In genomic region chr22:22210375-22210774, GRCh38 we compare ENCODE assay signal across 8 cellular contexts. TPM values are rescaled to one million over a fixed set of nuclear protein-coding genes. Genes with fewer than 3 reads are reported as not detected.
A peak's percentile ranks its signal among the peaks of the same experiment; 100 is the strongest.
DNase-seq lines count a peak whose midpoint lies in the region; TF ChIP-seq lines count a peak whose summit lies in the region.

No MANE protein-coding gene starts in this region.

- DNase-seq in GM10248 (ENCODE audit: extremely low spot score): peak; percentile 70
- peak; percentile 71 for DNase-seq in RPMI7951 (ENCODE audit: low read depth)
- DNase-seq in adipocyte (ENCODE audit: low read depth): peak; percentile 16
- DNase-seq in stimulated activated CD4-positive, alpha-beta T cell treated with anti-CD3 and anti-CD28 coated beads, Interleukin-1b, Interleukin-23, amount 100 ng/mL, for 48 hours: peak; percentile 81
- DNase-seq in GOT3 (lab: John Stamatoyannopoulos, UW): no peak
- no peak for DNase-seq in NCI-H345 (lab: John Stamatoyannopoulos, UW)
- no peak for DNase-seq in HuH-7 (ENCODE audit: low spot score)
- no peak for DNase-seq in central memory CD4-positive, alpha-beta T cell

- CTCF ChIA-PET in GM10248 (lab: Yijun Ruan, JAX): interaction anchor here (1.0 to 22.6 kb wide), 9 partner anchors 9 to 150 kb away, joined by 3 to 350 read pairs (median 3); no protein-coding TSS in a partner anchor

- no peak overlapping the region for H3K4me3 ChIP-seq in adipocyte (ENCODE audit: low read length)

- no peaks in the 10 kb centered on the region for H3K36me3 ChIP-seq in adipocyte (ENCODE audit: control insufficient read depth, insufficient read depth, low read length, severe bottlenecking)

- peaks cover 14% of the 10 kb centered on the region for H3K27me3 ChIP-seq in adipocyte (replicated peaks; ENCODE audit: control insufficient read depth, insufficient read depth, low read length)

- H3K9me3 ChIP-seq in adipocyte (ENCODE audit: control insufficient read depth, low read length): no peaks in the 10 kb centered on the region

- TF ChIP-seq CTCF in GM10248 (IDR thresholded peaks at IDR 0.05; ENCODE audit: control extremely low read depth, extremely low read depth, low read depth, missing control alignments): no peak

- POLR2A ChIA-PET in GM10248 (lab: Yijun Ruan, JAX): no interaction called here

- peaks cover 3% of the 10 kb centered on the region for H3K4me1 ChIP-seq in adipocyte (ENCODE audit: control insufficient read depth, insufficient read depth, low read length)

- no peak overlapping the region for H3K9ac ChIP-seq in adipocyte (ENCODE audit: low read length)

RNA-seq across cellular contexts. Expression of gene VPREB1, which starts 34.2 kb away (rescaled TPM):
- not detected in 2 replicates for total RNA-seq in RPMI7951 (2014; rRNA removed; shearing (Covaris generic))

Comparison
In these comparisons a context has a peak if more than half of its experiments do, and no peak if none do; other contexts are left out.
1. DNase-seq: peak in GM10248 (single experiment), RPMI7951 (single experiment), adipocyte (single experiment) and stimulated activated CD4-positive, alpha-beta T cell treated with anti-CD3 and anti-CD28 coated beads, Interleukin-1b, Interleukin-23, amount 100 ng/mL, for 48 hours (single experiment); none in GOT3 (single experiment), NCI-H345 (single experiment), HuH-7 (single experiment) and central memory CD4-positive, alpha-beta T cell (single experiment).